ENCODE assay signal across 27 cellular contexts in genomic region chr14:105941226-105942166, GRCh38.
"Had no signal": no experiment of that assay in that cellular context is flagged by ENCODE, and none has a peak within 500 bp of the region (broad histone marks: within the 10 kb centered on the region; RNA-seq: fewer than 3 reads in every experiment).

No MANE protein-coding gene starts in this region.

- H3K4me1 Mint-ChIP-seq: activated CD4-positive, alpha-beta T cell treated with anti-CD3 and anti-CD28 coated beads for 36 hours; mesothelial cell of epicardium had no signal

- H3K27ac ChIP-seq: breast epithelium, esophagus squamous epithelium, right lobe of liver, thoracic aorta, uterus had no signal

- H3K27me3 Mint-ChIP-seq: activated B cell treated with CpG ODN at 0.5 μM for 24 hours; activated CD4-positive, alpha-beta T cell treated with anti-CD3 and anti-CD28 coated beads for 36 hours; stimulated activated naive CD8-positive, alpha-beta T cell treated with anti-CD3 and anti-CD28 coated beads, Interleukin-15, Interleukin-2, amounts not matched to agents 100 ng/mL and 50 ng/mL, for 24 hours had no signal

- H3K36me3 ChIP-seq: breast epithelium, esophagus squamous epithelium, right lobe of liver, thoracic aorta, uterus had no signal

- ATAC-seq: activated CD4-positive, alpha-beta T cell treated with anti-CD3 and anti-CD28 coated beads for 36 hours; activated naive CD4-positive, alpha-beta T cell treated with anti-CD3 and anti-CD28 coated beads, Interleukin-2, amount 50 U/mL, for 72 hours; left cardiac atrium; left ventricle myocardium superior; right lobe of liver; stimulated activated effector memory CD8-positive, alpha-beta T cell treated with anti-CD3 and anti-CD28 coated beads, Interleukin-12 subunit alpha, Interleukin-12 subunit beta, amount 100 ng/mL, for 72 hours had no signal

- H3K4me1 ChIP-seq: breast epithelium, uterus had no signal

- H3K4me3 Mint-ChIP-seq: activated B cell treated with CpG ODN at 0.5 μM for 24 hours; activated CD4-positive, alpha-beta T cell treated with anti-CD3 and anti-CD28 coated beads for 36 hours; dendritic cell treated with granulocyte-macrophage colony-stimulating factor and Interleukin-4, amounts not matched to agents 40 ng/mL and 50 ng/mL, for 4 days; mesothelial cell of epicardium; naive thymus-derived CD4-positive, alpha-beta T cell; stimulated activated effector memory CD8-positive, alpha-beta T cell treated with anti-CD3 and anti-CD28 coated beads, Interleukin-12 subunit alpha, Interleukin-12 subunit beta, amount 100 ng/mL, for 72 hours; stimulated activated naive CD8-positive, alpha-beta T cell treated with anti-CD3 and anti-CD28 coated beads, Interleukin-15, Interleukin-2, amounts not matched to agents 100 ng/mL and 50 ng/mL, for 24 hours had no signal

- H3K27me3 ChIP-seq: breast epithelium, right lobe of liver, uterus had no signal

- H3K36me3 Mint-ChIP-seq: stimulated activated effector memory CD8-positive, alpha-beta T cell treated with anti-CD3 and anti-CD28 coated beads, Interleukin-12 subunit alpha, Interleukin-12 subunit beta, amount 100 ng/mL, for 72 hours had no signal

- H3K27ac Mint-ChIP-seq: activated B cell treated with CpG ODN at 0.5 μM for 24 hours; activated CD4-positive, alpha-beta T cell treated with anti-CD3 and anti-CD28 coated beads for 36 hours; activated naive CD4-positive, alpha-beta T cell treated with anti-CD3 and anti-CD28 coated beads, Interleukin-2, amount 50 U/mL, for 72 hours; mesothelial cell of epicardium; stimulated activated effector memory CD8-positive, alpha-beta T cell treated with anti-CD3 and anti-CD28 coated beads, Interleukin-12 subunit alpha, Interleukin-12 subunit beta, amount 100 ng/mL, for 72 hours; stimulated activated naive CD8-positive, alpha-beta T cell treated with anti-CD3 and anti-CD28 coated beads, Interleukin-15, Interleukin-2, amounts not matched to agents 100 ng/mL and 50 ng/mL, for 24 hours had no signal

- FAIRE-seq: islet of Langerhans had no signal

- DNase-seq: activated B cell treated with CpG ODN at 0.5 μM for 24 hours; activated CD4-positive, alpha-beta T cell treated with anti-CD3 and anti-CD28 coated beads for 36 hours; activated naive CD4-positive, alpha-beta T cell; activated T-cell treated with anti-CD3 and anti-CD28 coated beads, Interleukin-2, amount 50 U/mL, for 48 hours; central memory CD4-positive, alpha-beta T cell; effector CD4-positive, alpha-beta T cell; esophagus squamous epithelium; foreskin melanocyte; left cardiac atrium; left ventricle myocardium superior; mammary epithelial cell; occipital lobe; posterior cingulate gyrus; right lobe of liver; stimulated activated CD4-positive, alpha-beta T cell treated with anti-CD3 and anti-CD28 coated beads, Interleukin-2, amount 100 ng/mL, for 48 hours; T-helper 2 cell; trophoblast cell; uterus had no signal

- H3K9me3 Mint-ChIP-seq: activated B cell treated with CpG ODN at 0.5 μM for 24 hours had no signal

- H3K4me3 ChIP-seq: breast epithelium, esophagus squamous epithelium, right lobe of liver, thoracic aorta, uterus had no signal

- H3K9me3 ChIP-seq: right lobe of liver had no signal
